Comparison of ENCODE assay signal across 20 cellular contexts in genomic region chr4:117421706-117422105, GRCh38.
A peak's percentile ranks its signal among the peaks of the same experiment; 100 is the strongest.
DNase-seq lines count a peak whose midpoint lies in the region; ATAC-seq and TF ChIP-seq lines count a peak whose summit lies in the region.
"Had no signal": no experiment of that assay in that cellular context is flagged by ENCODE, and none has a peak within 500 bp of the region (broad histone marks: within the 10 kb centered on the region; RNA-seq: fewer than 3 reads in every experiment).

No MANE protein-coding gene starts in this region.

- H3K4me2 ChIP-seq in DND-41 (ENCODE audit: insufficient read depth, low read length) (no peak overlapping the region), mesenchymal stem cell (ENCODE audit: low read length, poor library complexity, severe bottlenecking) (no peak overlapping the region)
- H3K4me2 ChIP-seq: PC-9 had no signal

- no peaks in the 10 kb centered on the region for H3K27me3 ChIP-seq in DND-41 (ENCODE audit: insufficient read depth, low read length, poor library complexity)
- no peaks in the 10 kb centered on the region for H3K27me3 ChIP-seq in mesenchymal stem cell (ENCODE audit: control insufficient read depth in 1 of 2, insufficient read depth in 1 of 2, low read length in 2 of 2)
- H3K27me3 ChIP-seq in lower lobe of right lung (ENCODE audit: low read depth): no peaks in the 10 kb centered on the region

- H3K23ac ChIP-seq in mesenchymal stem cell (ENCODE audit: low read length in 2 of 2): no peak overlapping the region

- H3K36me3 ChIP-seq in DND-41 (ENCODE audit: insufficient read depth, low read length): no peaks in the 10 kb centered on the region
- H3K36me3 ChIP-seq in mesenchymal stem cell (ENCODE audit: control insufficient read depth in 1 of 2, insufficient read depth in 2 of 2, low read depth in 1 of 2, low read length in 2 of 2): no peaks in the 10 kb centered on the region
- no peaks in the 10 kb centered on the region for H3K36me3 ChIP-seq in lower lobe of right lung

- no peak overlapping the region for H3K27ac ChIP-seq in DND-41 (ENCODE audit: low read length)
- no peak overlapping the region for H3K27ac ChIP-seq in mesenchymal stem cell (ENCODE audit: low read length, poor library complexity, severe bottlenecking)
- H3K27ac ChIP-seq in lower lobe of right lung: no peak overlapping the region
- H3K27ac ChIP-seq: GM23248, HL-60, PC-9, RWPE1 had no signal

- H2BK5ac ChIP-seq in mesenchymal stem cell (ENCODE audit: low read depth, low read length, poor library complexity, severe bottlenecking): no peak overlapping the region

- no peak overlapping the region for H3K9ac ChIP-seq in DND-41 (ENCODE audit: low read depth, low read length)
- H3K9ac ChIP-seq in mesenchymal stem cell (ENCODE audit: low read length): no peak overlapping the region
- H3K9ac ChIP-seq: GM23248 had no signal

- no peak overlapping the region for H2AK5ac ChIP-seq in mesenchymal stem cell (ENCODE audit: low read length, severe bottlenecking)

- no peak overlapping the region for H2BK15ac ChIP-seq in mesenchymal stem cell (ENCODE audit: low read depth, poor library complexity, severe bottlenecking)

- no peak overlapping the region for H2BK12ac ChIP-seq in mesenchymal stem cell (ENCODE audit: low read length in 2 of 2)

- H3K14ac ChIP-seq in mesenchymal stem cell (ENCODE audit: low read length in 2 of 2): no peak overlapping the region

- no peaks in the 10 kb centered on the region for H3K79me2 ChIP-seq in DND-41 (ENCODE audit: insufficient read depth, low read length)

- H3K79me1 ChIP-seq in mesenchymal stem cell (replicated peaks; ENCODE audit: low read length, poor library complexity, severe bottlenecking): no peaks in the 10 kb centered on the region

- H3K4me1 ChIP-seq in DND-41 (ENCODE audit: insufficient read depth, low read length): no peaks in the 10 kb centered on the region
- H3K4me1 ChIP-seq in mesenchymal stem cell (ENCODE audit: control insufficient read depth, insufficient read depth, low read depth, low read length): peaks cover 2% of the 10 kb centered on the region
- no peaks in the 10 kb centered on the region for H3K4me1 ChIP-seq in lower lobe of right lung

- no peaks in the 10 kb centered on the region for H4K20me1 ChIP-seq in DND-41 (ENCODE audit: insufficient read depth, low read length)

- H2AFZ ChIP-seq in DND-41 (ENCODE audit: low read depth, low read length) (no peak overlapping the region), mesenchymal stem cell (ENCODE audit: low read depth, low read length) (no peak overlapping the region)
- H2AFZ ChIP-seq: GM23248, PC-9 had no signal

- ATAC-seq in DND-41 (ENCODE audit: insufficient read depth, low read depth) (0 out of 3 replicates have a peak, but pooled peaks have one; percentile 24), lower lobe of right lung (no peak), GM21528 (IDR thresholded peaks at IDR 0.05; ENCODE audit: low FRiP score, unreplicated experiment) (no peak)
- ATAC-seq: HepG2, K562, SK-N-SH treated with all-trans-retinoic acid at 6 μM for 48 hours had no signal

- no peak overlapping the region for H3K4ac ChIP-seq in mesenchymal stem cell (ENCODE audit: low read depth in 1 of 2, low read length in 2 of 2)

- TF ChIP-seq CTCF in DND-41 (IDR thresholded peaks at IDR 0.05; ENCODE audit: borderline replicate concordance, extremely low read depth, low read length, poor library complexity, severe bottlenecking) (no peak), lower lobe of right lung (IDR thresholded peaks at IDR 0.05) (no peak)

- no peak overlapping the region for H2BK120ac ChIP-seq in mesenchymal stem cell (ENCODE audit: low read depth, low read length)

- 17% methylated on average over 4 of the region's 4 CpGs for WGBS in mesenchymal stem cell

- no peak overlapping the region for H4K91ac ChIP-seq in mesenchymal stem cell (ENCODE audit: low read length)

- no peak overlapping the region for H3K4me3 ChIP-seq in DND-41 (ENCODE audit: low read depth in 1 of 2, low read length in 2 of 2)
- no peak overlapping the region for H3K4me3 ChIP-seq in mesenchymal stem cell (ENCODE audit: insufficient read depth in 1 of 2, low read depth in 1 of 2, low read length in 2 of 2)
- H3K4me3 ChIP-seq in lower lobe of right lung: no peak overlapping the region
- H3K4me3 ChIP-seq: GM23248, K562, PC-9 had no signal

- intact Hi-C loops in lower lobe of right lung (cut with DNase I): no loop called here

- H3K9me3 ChIP-seq in DND-41 (ENCODE audit: insufficient read depth, low read length, severe bottlenecking) (no peaks in the 10 kb centered on the region), mesenchymal stem cell (ENCODE audit: control insufficient read depth, low read length) (no peaks in the 10 kb centered on the region), lower lobe of right lung (no peaks in the 10 kb centered on the region)

- no peak for DNase-seq in DND-41
- DNase-seq in MV-4-11 (lab: John Stamatoyannopoulos, UW): peak; percentile 69
- DNase-seq in SW480 (ENCODE audit: low spot score): peak; percentile 22
- DNase-seq in mesenchymal stem cell: peak; percentile 54
- DNase-seq in lower lobe of right lung: no peak
- no peak for DNase-seq in NCI-H524 treated with DMSO at 0.1 percent for 48 hours (lab: John Stamatoyannopoulos, UW)
- DNase-seq: CD4-positive, alpha-beta memory T cell; GM23248; HCEC 1CT; NCI-H1105 treated with DMSO at 0.1 percent for 48 hours; NCI-H510A; PC-9; SHP77 treated with DMSO at 0.1 percent for 48 hours; T-helper 1 cell had no signal

- H4K8ac ChIP-seq in mesenchymal stem cell (ENCODE audit: low read length): no peak overlapping the region

- H3K18ac ChIP-seq in mesenchymal stem cell (ENCODE audit: low read depth in 1 of 2, low read length in 2 of 2): no peak overlapping the region

Comparison
In these comparisons a context has a peak if more than half of its experiments do, and no peak if none do; other contexts are left out.
1. DNase-seq: peak in MV-4-11 (single experiment), SW480 (single experiment) and mesenchymal stem cell (single experiment); none in DND-41 (single experiment), lower lobe of right lung (single experiment) and NCI-H524 treated with DMSO at 0.1 percent for 48 hours (single experiment).